8 cellular contexts compared by ENCODE assay signal in the genomic region with DNA sequence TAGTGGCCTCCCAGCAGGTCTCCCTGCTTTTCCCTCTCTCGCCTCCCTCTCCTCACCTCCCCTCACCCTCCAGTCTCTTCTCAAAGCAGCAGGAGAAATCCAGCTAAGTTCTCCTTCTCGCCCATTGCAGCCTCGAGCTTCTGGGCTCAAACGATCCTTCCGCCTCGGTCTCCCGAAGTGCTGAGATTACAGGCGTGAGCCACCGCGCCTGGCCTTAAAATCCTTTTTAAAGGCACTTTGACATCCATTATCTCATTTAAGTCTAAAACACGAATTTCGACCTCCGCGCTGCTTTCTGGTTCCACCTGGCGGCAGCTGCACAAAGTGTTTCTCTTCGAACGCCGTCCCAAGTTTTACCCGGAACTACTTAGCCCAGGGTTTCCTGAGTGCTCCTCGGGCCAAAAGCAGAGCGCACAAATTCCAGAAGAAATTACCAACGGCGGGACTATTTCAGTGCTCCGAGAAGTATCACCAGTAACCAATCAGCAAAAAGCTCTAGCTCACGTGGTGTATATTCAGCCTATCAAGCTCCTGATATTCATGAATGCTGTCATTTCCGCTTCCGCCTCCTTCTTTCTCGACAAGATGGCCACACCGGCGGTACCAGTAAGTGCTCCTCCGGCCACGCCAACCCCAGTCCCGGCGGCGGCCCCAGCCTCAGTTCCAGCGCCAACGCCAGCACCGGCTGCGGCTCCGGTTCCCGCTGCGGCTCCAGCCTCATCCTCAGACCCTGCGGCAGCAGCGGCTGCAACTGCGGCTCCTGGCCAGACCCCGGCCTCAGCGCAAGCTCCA. TPM values are rescaled to one million over a fixed set of nuclear protein-coding genes. Genes with fewer than 3 reads are reported as not detected.
DNase-seq lines count a peak whose midpoint lies in the region; ATAC-seq, FAIRE-seq and TF ChIP-seq lines count a peak whose summit lies in the region.

A gene with protein sequence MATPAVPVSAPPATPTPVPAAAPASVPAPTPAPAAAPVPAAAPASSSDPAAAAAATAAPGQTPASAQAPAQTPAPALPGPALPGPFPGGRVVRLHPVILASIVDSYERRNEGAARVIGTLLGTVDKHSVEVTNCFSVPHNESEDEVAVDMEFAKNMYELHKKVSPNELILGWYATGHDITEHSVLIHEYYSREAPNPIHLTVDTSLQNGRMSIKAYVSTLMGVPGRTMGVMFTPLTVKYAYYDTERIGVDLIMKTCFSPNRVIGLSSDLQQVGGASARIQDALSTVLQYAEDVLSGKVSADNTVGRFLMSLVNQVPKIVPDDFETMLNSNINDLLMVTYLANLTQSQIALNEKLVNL (plus strand): TSS at position 570 of the 792 bp plus-strand sequence. CDS start 16 bp downstream, at position 586.

- TF ChIP-seq CTCF in body of pancreas (IDR thresholded peaks at IDR 0.05) (peak; percentile 76 to 99 (median 97)), sigmoid colon (IDR thresholded peaks at IDR 0.05) (peak; percentile 81 to 92 (median 85))

- H3K9me3 ChIP-seq in body of pancreas (no peaks in the 10 kb centered on the region), sigmoid colon (no peaks in the 10 kb centered on the region)

- TF ChIP-seq POLR2A in body of pancreas (IDR thresholded peaks at IDR 0.05) = peak in 2 of 3 donors; percentile 66 to 68
- peak in 1 of 2 donors; percentile 10 for TF ChIP-seq POLR2A in sigmoid colon (IDR thresholded peaks at IDR 0.05)

- FAIRE-seq in TTC549 (lab: Jason Lieb, UNC) = peak; percentile 90

- H3K36me3 ChIP-seq in body of pancreas (replicated peaks in 1 of 2; ENCODE audit: insufficient read depth in 1 of 2, low read depth in 2 of 2) (peaks cover 3 to 4% of the 10 kb centered on the region in 2 donors), sigmoid colon (peaks cover 0 to 14% (median 4%) of the 10 kb centered on the region in 4 donors)

- WGBS in body of pancreas, 2 donors = 1% methylated on average over 34 to 47 of the region's 47 CpGs
- WGBS in sigmoid colon, 2 donors = 1% methylated on average over 47 of the region's 47 CpGs

- peak within 1 kb of the TSS in 3 of 4 donors; percentile 64 to 72 (median 71) for H3K27ac ChIP-seq in body of pancreas
- peak within 1 kb of the TSS; percentile 76 to 83 (median 80) for H3K27ac ChIP-seq in sigmoid colon

- DNase-seq in A172 (ENCODE audit: low spot score) = peak; percentile 100
- DNase-seq in NCI-H2107 treated with DMSO at 0.1 percent for 48 hours (lab: John Stamatoyannopoulos, UW; ENCODE audit: unreplicated experiment) = peak; percentile 99
- DNase-seq in body of pancreas = peak; percentile 93 to 98 (median 94)
- peak; percentile 100 for DNase-seq in iPS DF 4.7 (ENCODE audit: extremely low read depth, low spot score)
- peak; percentile 97 for DNase-seq in sigmoid colon

- no peak for TF ChIP-seq EP300 in sigmoid colon (IDR thresholded peaks at IDR 0.05)

- peak within 1 kb of the TSS; percentile 81 to 83 for H3K4me3 ChIP-seq in body of pancreas
- H3K4me3 ChIP-seq in sigmoid colon = peak within 1 kb of the TSS; percentile 68 to 89 (median 80)

- no peaks in the 10 kb centered on the region for H3K27me3 ChIP-seq in body of pancreas
- no peaks in the 10 kb centered on the region for H3K27me3 ChIP-seq in sigmoid colon

- intact Hi-C loops in body of pancreas (cut with DNase I) (no loop called here), sigmoid colon (cut with DNase I) (loop anchor here (1.0 to 5.0 kb wide), 2 partner anchors 94 to 475 kb away; partner anchors contain the start of gene PPFIBP2)

- ATAC-seq in GM18520 (IDR thresholded peaks at IDR 0.05; ENCODE audit: unreplicated experiment) = peak; percentile 94
- ATAC-seq in HG03066 (IDR thresholded peaks at IDR 0.05; ENCODE audit: low read depth, unreplicated experiment) = peak; percentile 94
- peak; percentile 100 for ATAC-seq in body of pancreas

- H3K4me1 ChIP-seq in body of pancreas (peaks cover 50% of the 10 kb centered on the region), sigmoid colon (peaks cover 0 to 36% (median 23%) of the 10 kb centered on the region in 4 donors)

RNA-seq across cellular contexts. Expression of the gene that starts here (rescaled TPM):
- 293 and 302 TPM in 2 replicates for total RNA-seq in A172 (2014; rRNA removed; shearing (Covaris generic))
- 100 to 1,000 TPM; 138 to 153 TPM for total RNA-seq in body of pancreas
- total RNA-seq in sigmoid colon = 100 to 1,000 TPM; 210 to 233 (median 224) TPM
- 100 to 1,000 TPM; 192 to 540 (median 442) TPM for polyA plus RNA-seq in sigmoid colon

Comparison
In these comparisons a context has a peak if more than half of its experiments do, and no peak if none do; other contexts are left out.
1. Peak in every context shown above with its lines: DNase-seq, ATAC-seq, H3K4me3 ChIP-seq and H3K27ac ChIP-seq.